12 cellular contexts compared by ENCODE assay signal in genomic region chr14:22547309-22547947, GRCh38. TPM values are rescaled to one million over a fixed set of nuclear protein-coding genes. Genes with fewer than 3 reads are reported as not detected.
DNase-seq lines count a peak whose midpoint lies in the region; ATAC-seq and TF ChIP-seq lines count a peak whose summit lies in the region.
"Had no signal": no experiment of that assay in that cellular context is flagged by ENCODE, and none has a peak within 500 bp of the region (broad histone marks: within the 10 kb centered on the region; RNA-seq: fewer than 3 reads in every experiment).

No MANE protein-coding gene starts in this region.

- intact Hi-C loops in left lung (cut with DNase I), result no loop called here

- DNase-seq in activated effector memory CD4-positive, alpha-beta T cell treated with anti-CD3 and anti-CD28 coated beads, Interleukin-2, amount 50 U/mL, for 16 hours, result peak; percentile 67
- no peak for DNase-seq in activated effector memory CD4-positive, alpha-beta T cell treated with Interleukin-2 at 50 U/mL for 16 hours
- DNase-seq in left lung (no peak), thoracic aorta (ENCODE audit: low spot score) (no peak), NCI-H2171 treated with DMSO at 0.1 percent for 48 hours (lab: John Stamatoyannopoulos, UW) (no peak)
- DNase-seq: GOT3, T-helper 9 cell had no signal

- peak overlapping the region; percentile 87 for H3K4me3 Mint-ChIP-seq in activated naive CD8-positive, alpha-beta T cell
- H3K4me3 Mint-ChIP-seq: brain had no signal

- ATAC-seq in left lung, result no peak
- peak; percentile 24 for ATAC-seq in thoracic aorta (ENCODE audit: insufficient number of reproducible peaks, low FRiP score, low read depth)
- ATAC-seq in GM19455 (IDR thresholded peaks at IDR 0.05; ENCODE audit: unreplicated experiment), result no peak
- no peak for ATAC-seq in HG03045 (IDR thresholded peaks at IDR 0.05; ENCODE audit: unreplicated experiment)

- H3K27me3 Mint-ChIP-seq in activated naive CD8-positive, alpha-beta T cell, result no peaks in the 10 kb centered on the region

- no peaks in the 10 kb centered on the region for H3K9me3 ChIP-seq in left lung
- H3K9me3 ChIP-seq in thoracic aorta, result no peaks in the 10 kb centered on the region

- TF ChIP-seq CTCF in left lung (IDR thresholded peaks at IDR 0.05) (no peak), thoracic aorta (IDR thresholded peaks at IDR 0.05) (no peak)

- H3K4me3 ChIP-seq in left lung (no peak overlapping the region), thoracic aorta (no peak overlapping the region)

- H3K36me3 ChIP-seq in left lung, result no peaks in the 10 kb centered on the region
- H3K36me3 ChIP-seq in thoracic aorta, result no peaks in the 10 kb centered on the region

- H3K27me3 ChIP-seq in left lung, result no peaks in the 10 kb centered on the region
- no peaks in the 10 kb centered on the region for H3K27me3 ChIP-seq in thoracic aorta (replicated peaks; ENCODE audit: insufficient read depth)

- peaks cover 64% of the 10 kb centered on the region for H3K36me3 Mint-ChIP-seq in activated naive CD8-positive, alpha-beta T cell
- H3K36me3 Mint-ChIP-seq: brain had no signal

- H3K9me3 Mint-ChIP-seq in activated naive CD8-positive, alpha-beta T cell (ENCODE audit: low read depth), result no peaks in the 10 kb centered on the region
- H3K9me3 Mint-ChIP-seq: brain had no signal

- peaks cover 96% of the 10 kb centered on the region for H3K4me1 Mint-ChIP-seq in activated naive CD8-positive, alpha-beta T cell (ENCODE audit: low read depth)

- H3K27ac ChIP-seq in left lung (peak overlapping the region; percentile 50 to 76), thoracic aorta (peak overlapping the region in 1 of 2 donors; percentile 59)
- H3K27ac ChIP-seq: HL-60 had no signal

- peak overlapping the region; percentile 98 for H3K27ac Mint-ChIP-seq in activated naive CD8-positive, alpha-beta T cell

- H3K4me1 ChIP-seq in left lung (peaks cover 6 to 26% of the 10 kb centered on the region in 2 donors), thoracic aorta (ENCODE audit: control insufficient read depth in 1 of 2, low read depth in 2 of 2) (peaks cover 0 to 14% of the 10 kb centered on the region in 2 donors)

RNA-seq across cellular contexts. Expression of gene DAD1, which starts 41.6 kb away (rescaled TPM):
- total RNA-seq in left lung, result 100 to 1,000 TPM; 220 to 251 TPM
- total RNA-seq in thoracic aorta, result 100 to 1,000 TPM; 109 to 236 TPM

RNA-seq across cellular contexts. Expression of gene ABHD4, which starts 50.7 kb away (rescaled TPM):
- total RNA-seq in left lung, result 10 to 100 TPM; 33.6 to 51.0 TPM
- total RNA-seq in thoracic aorta, result 10 to 100 TPM; 25.3 to 40.1 TPM
